ENCODE assay signal across 24 cellular contexts in genomic region chr7:29924684-29925083, GRCh38.
DNase-seq lines count a peak whose midpoint lies in the region; ATAC-seq, FAIRE-seq and TF ChIP-seq lines count a peak whose summit lies in the region.
"Had no signal": no experiment of that assay in that cellular context is flagged by ENCODE, and none has a peak within 500 bp of the region (broad histone marks: within the 10 kb centered on the region; RNA-seq: fewer than 3 reads in every experiment).

No MANE protein-coding gene starts in this region.

- SMC1A ChIA-PET in GM12878 (lab: Charles Lee; ENCODE audit: uncharacterized antibody, unreplicated experiment): interaction anchor here (1.4 kb wide), 1 partner anchor 137 kb away, joined by 4 read pairs; no protein-coding TSS in a partner anchor

- no CpG with 5 or more reads among the region's 2 CpGs for WGBS in H9 (ENCODE audit: extremely low coverage, insufficient read length, low lambda C conversion rate)
- 73% methylated on average over 2 of the region's 2 CpGs for WGBS in GM12878 (ENCODE audit: insufficient coverage, insufficient replicate concordance, low lambda C conversion rate, missing lambda C conversion rate)

- H3K36me3 Mint-ChIP-seq in H9 (ENCODE audit: insufficient read depth in 1 of 3, low read depth in 3 of 3): peaks cover 5 to 71% (median 15%) of the 10 kb centered on the region in 3 experiments; a peak in 5 of 7 replicates
- peaks cover 52% of the 10 kb centered on the region for H3K36me3 Mint-ChIP-seq in stimulated activated memory B cell treated with anti-CD40 and anti-IgM and Interleukin-4, amounts not matched to agents 10 μg/mL and 1 μg/mL and 100 μg/mL, for 72 hours

- H3K4me1 ChIP-seq in H9 (ENCODE audit: insufficient read depth, low read length) (no peaks in the 10 kb centered on the region), GM12878 (ENCODE audit: control insufficient read depth, insufficient read depth, low read length) (no peaks in the 10 kb centered on the region)
- H3K4me1 ChIP-seq: BE2C, breast epithelium, colonic mucosa, gastrocnemius medialis had no signal

- TF ChIP-seq EP300 in GM12878 (IDR thresholded peaks at IDR 0.05; ENCODE audit: borderline replicate concordance in 1 of 2, control insufficient read depth in 1 of 2, low read depth in 2 of 2, low read length in 2 of 2): no peak

- TF ChIP-seq POLR2A in GM12878 (IDR thresholded peaks at IDR 0.05; ENCODE audit: low read depth, low read length): no peak

- H3K18ac ChIP-seq in H9 (ENCODE audit: insufficient read length, low read depth, low read length): no peak overlapping the region

- RAD21 ChIA-PET in GM12878 (lab: Charles Lee; ENCODE audit: unreplicated experiment): no interaction called here

- peaks cover 4 to 6% of the 10 kb centered on the region in 2 experiments; a peak in 3 of 4 replicates for H3K36me3 ChIP-seq in GM12878 (ENCODE audit: control insufficient read depth in 2 of 2, insufficient read depth in 2 of 2, low read length in 1 of 2)
- H3K36me3 ChIP-seq: colonic mucosa, gastrocnemius medialis had no signal

- no peak overlapping the region for H2BK12ac ChIP-seq in H9 (ENCODE audit: insufficient read length, low read depth, low read length)

- no peak overlapping the region for H2AFZ ChIP-seq in H9 (ENCODE audit: low read length)
- H2AFZ ChIP-seq in GM12878 (ENCODE audit: control insufficient read depth, low read depth, low read length): no peak overlapping the region

- BruUV-seq in GM12878 (replicated peaks; lab: Mats Ljungman, UMichigan): no TSS peak

- H2BK15ac ChIP-seq in H9 (ENCODE audit: low read depth, low read length): no peak overlapping the region

- H2BK20ac ChIP-seq in H9 (ENCODE audit: low read depth, low read length, poor library complexity, severe bottlenecking): no peak overlapping the region

- H3K4me3 Mint-ChIP-seq in H9: no peak overlapping the region; a peak in 1 of 5 replicates
- H3K4me3 Mint-ChIP-seq in stimulated activated memory B cell treated with anti-CD40 and anti-IgM and Interleukin-4, amounts not matched to agents 10 μg/mL and 1 μg/mL and 100 μg/mL, for 72 hours: no peak overlapping the region
- H3K4me3 Mint-ChIP-seq: naive thymus-derived CD8-positive, alpha-beta T cell had no signal

- H3K27me3 ChIP-seq in H9 (ENCODE audit: insufficient read depth, low read length) (no peaks in the 10 kb centered on the region), GM12878 (replicated peaks in 1 of 2; ENCODE audit: control insufficient read depth in 2 of 2, insufficient read depth in 2 of 2, low read length in 1 of 2) (no peaks in the 10 kb centered on the region)
- H3K27me3 ChIP-seq: BE2C, breast epithelium, colonic mucosa, gastrocnemius medialis, pancreas had no signal

- no peak overlapping the region for H4K91ac ChIP-seq in H9 (ENCODE audit: insufficient read length, low read depth, low read length)

- H3K27ac Mint-ChIP-seq in H9: peak overlapping the region in 2 of 3 experiments; percentile 69 to 91; a peak in 3 of 7 replicates
- H3K27ac Mint-ChIP-seq in stimulated activated memory B cell treated with anti-CD40 and anti-IgM and Interleukin-4, amounts not matched to agents 10 μg/mL and 1 μg/mL and 100 μg/mL, for 72 hours: peak overlapping the region; percentile 11

- peak; percentile 3 for DNase-seq in activated naive CD4-positive, alpha-beta T cell treated with Interleukin-2 at 50 U/mL for 16 hours
- DNase-seq in activated naive CD4-positive, alpha-beta T cell (lab: John Stamatoyannopoulos, UW): no peak
- DNase-seq in H9 (no peak), GM12878 (ENCODE audit: low read depth, low spot score) (no peak), HEK293T (ENCODE audit: extremely low spot score) (no peak)
- DNase-seq: BE2C; colonic mucosa; DMS79; gastrocnemius medialis; hippocampal formation; midbrain; naive thymus-derived CD8-positive, alpha-beta T cell; NCI-H1105; NCI-H2029 treated with DMSO at 0.1 percent for 48 hours; NCI-H226; pancreas had no signal

- H3K27ac ChIP-seq in H9 (ENCODE audit: insufficient read length, low read depth, low read length) (no peak overlapping the region), GM12878 (ENCODE audit: control insufficient read depth, insufficient read depth) (no peak overlapping the region)
- H3K27ac ChIP-seq: breast epithelium, colonic mucosa, gastrocnemius medialis, pancreas, RWPE1 had no signal

- ATAC-seq in GM12878 (no peak), HG03139 (IDR thresholded peaks at IDR 0.05; ENCODE audit: unreplicated experiment) (no peak), HG03135 (IDR thresholded peaks at IDR 0.05; ENCODE audit: unreplicated experiment) (no peak)
- peak; percentile 12 for ATAC-seq in stimulated activated memory B cell treated with anti-CD40 and anti-IgM and Interleukin-4, amounts not matched to agents 10 μg/mL and 1 μg/mL and 100 μg/mL, for 72 hours
- ATAC-seq: activated CD4-positive, CD25-positive, alpha-beta regulatory T cell treated with anti-CD3 and anti-CD28 coated beads, Interleukin-2, amount 50 U/mL, for 24 hours; gastrocnemius medialis; naive thymus-derived CD8-positive, alpha-beta T cell; pancreas had no signal

- TF ChIP-seq CTCF in H9 (conservative IDR thresholded peaks at IDR 0.05) (no peak), GM12878 (IDR thresholded peaks at IDR 0.05 in 2 of 3, conservative IDR thresholded peaks at IDR 0.05 in 1 of 3; ENCODE audit: control insufficient read depth in 2 of 3, extremely low read depth in 1 of 3, insufficient read depth in 1 of 3, low read depth in 3 of 3, low read length in 3 of 3) (no peak)

- no peak overlapping the region for H4K8ac ChIP-seq in H9 (replicated peaks; ENCODE audit: insufficient read length, low read depth, low read length)

- no peak overlapping the region for H3K4ac ChIP-seq in H9 (ENCODE audit: low read depth, low read length)

- no peak for FAIRE-seq in GM12878 (lab: Jason Lieb, UNC)
- FAIRE-seq: H54, pancreas, TTC549 had no signal

- CTCF ChIA-PET in GM12878 (lab: Yijun Ruan, JAX): interaction anchor here (0.7 to 4.2 kb wide), 2 partner anchors 138 to 149 kb away, joined by 3 to 23 read pairs; no protein-coding TSS in a partner anchor
- CTCF ChIA-PET in HEK293T (lab: Yijun Ruan, JAX): interaction anchor here (0.7 kb wide), 1 partner anchor 310 kb away, joined by 3 read pairs; no protein-coding TSS in a partner anchor

- intact Hi-C loops in GM12878 (cut with micrococcal nuclease; ENCODE audit: unreplicated experiment): loop anchor here (5.0 to 10.0 kb wide), 2 partner anchors 47 to 1000 kb away; no protein-coding TSS in a partner anchor

- no peak overlapping the region for H3K23ac ChIP-seq in H9 (ENCODE audit: insufficient read length, low read depth, low read length)

- TF ChIP-seq RAD21 in GM12878 (IDR thresholded peaks at IDR 0.05; ENCODE audit: insufficient read depth, low read depth, low read length): no peak

- H3K79me2 ChIP-seq in H9 (ENCODE audit: insufficient read depth, low read length) (no peaks in the 10 kb centered on the region), GM12878 (ENCODE audit: control insufficient read depth, insufficient read depth, low read length) (no peaks in the 10 kb centered on the region)

- no peak overlapping the region for H3K56ac ChIP-seq in H9 (ENCODE audit: insufficient read length, low read depth, low read length)

- no peaks in the 10 kb centered on the region for H3K79me1 ChIP-seq in H9 (ENCODE audit: insufficient read depth, low read depth, low read length, poor library complexity, severe bottlenecking)

- H3T11ph ChIP-seq in H9 (ENCODE audit: low read length): no peak overlapping the region

- H2AK5ac ChIP-seq in H9 (ENCODE audit: insufficient read length, low read length): no peak overlapping the region

- peaks cover 0 to 7% of the 10 kb centered on the region in 2 experiments; a peak in 1 of 4 replicates for H3K4me1 Mint-ChIP-seq in H9
- H3K4me1 Mint-ChIP-seq in stimulated activated memory B cell treated with anti-CD40 and anti-IgM and Interleukin-4, amounts not matched to agents 10 μg/mL and 1 μg/mL and 100 μg/mL, for 72 hours: no peaks in the 10 kb centered on the region

- no peak overlapping the region for H4K5ac ChIP-seq in H9 (ENCODE audit: insufficient read length, low read depth, low read length)

- H4K20me1 ChIP-seq in H9 (ENCODE audit: control insufficient read depth, insufficient read depth, insufficient read length) (no peaks in the 10 kb centered on the region), GM12878 (ENCODE audit: control insufficient read depth, insufficient read depth) (no peaks in the 10 kb centered on the region; the same call in 1 of the 2 replicates)

- H3K9me3 Mint-ChIP-seq in H9: no peaks in the 10 kb centered on the region
- no peaks in the 10 kb centered on the region for H3K9me3 Mint-ChIP-seq in stimulated activated memory B cell treated with anti-CD40 and anti-IgM and Interleukin-4, amounts not matched to agents 10 μg/mL and 1 μg/mL and 100 μg/mL, for 72 hours
- H3K9me3 Mint-ChIP-seq: naive thymus-derived CD8-positive, alpha-beta T cell had no signal

- in situ Hi-C loops in GM12878 (cut with MboI): no loop called here

- H3K14ac ChIP-seq in H9 (ENCODE audit: insufficient read depth, low read length): no peak overlapping the region

- H3K4me3 ChIP-seq in GM12878: no peak overlapping the region
- H3K4me3 ChIP-seq: breast epithelium, colonic mucosa, gastrocnemius medialis, pancreas had no signal

- no peaks in the 10 kb centered on the region for H3K9me3 ChIP-seq in H9 (ENCODE audit: control insufficient read depth, low read depth, low read length)
- no peaks in the 10 kb centered on the region for H3K9me3 ChIP-seq in GM12878 (replicated peaks; ENCODE audit: control insufficient read depth, insufficient read depth, low read length)
- H3K9me3 ChIP-seq: BE2C, breast epithelium, colonic mucosa, gastrocnemius medialis, pancreas had no signal

- no peaks in the 10 kb centered on the region for H3K27me3 Mint-ChIP-seq in H9 (ENCODE audit: low read depth)
- no peaks in the 10 kb centered on the region for H3K27me3 Mint-ChIP-seq in stimulated activated memory B cell treated with anti-CD40 and anti-IgM and Interleukin-4, amounts not matched to agents 10 μg/mL and 1 μg/mL and 100 μg/mL, for 72 hours

- H3K9ac ChIP-seq in H9 (ENCODE audit: extremely low read depth, insufficient read length, low read length) (no peak overlapping the region), GM12878 (ENCODE audit: control insufficient read depth, insufficient read depth, low read length) (no peak overlapping the region)

- no peaks in the 10 kb centered on the region for H3K23me2 ChIP-seq in H9 (ENCODE audit: insufficient read length, low read depth, low read length, poor library complexity, severe bottlenecking)

- H2BK120ac ChIP-seq in H9 (ENCODE audit: low read depth, low read length, poor library complexity, severe bottlenecking): no peak overlapping the region

- no peak overlapping the region for H3K4me2 ChIP-seq in H9 (ENCODE audit: insufficient read depth, insufficient read length, low read length)
- no peak overlapping the region for H3K4me2 ChIP-seq in GM12878 (ENCODE audit: control insufficient read depth, insufficient read depth)

- POLR2A ChIA-PET in GM12878 (lab: Charles Lee) (no interaction called here), HEK293T (lab: Yijun Ruan, JAX) (no interaction called here)

- no peak overlapping the region for H2BK5ac ChIP-seq in H9 (ENCODE audit: insufficient read length, low read length)

TF ChIP-seq in HEK293T, 16 proteins besides CTCF, POLR2A, EP300 and RAD21 (continues in another document):
- no peak for TF ChIP-seq TARDBP (IDR thresholded peaks at IDR 0.05)
- no peak for TF ChIP-seq ELF4 (IDR thresholded peaks at IDR 0.05)
- TF ChIP-seq L3MBTL2 (conservative IDR thresholded peaks at IDR 0.05): no peak
- no peak for TF ChIP-seq LEF1 (IDR thresholded peaks at IDR 0.05; ENCODE audit: borderline replicate concordance)
